15 cellular contexts compared by ENCODE assay signal in genomic region chr7:139629392-139630082, GRCh38.
DNase-seq lines count a peak whose midpoint lies in the region; ATAC-seq and TF ChIP-seq lines count a peak whose summit lies in the region.
"Had no signal": no experiment of that assay in that cellular context is flagged by ENCODE, and none has a peak within 500 bp of the region (broad histone marks: within the 10 kb centered on the region; RNA-seq: fewer than 3 reads in every experiment).

No MANE protein-coding gene starts in this region.

- no peak for DNase-seq in activated naive CD4-positive, alpha-beta T cell treated with anti-CD3 and anti-CD28 coated beads, Interleukin-2, amount 50 U/mL, for 72 hours (ENCODE audit: low spot score in 2 of 2)
- DNase-seq in activated naive CD4-positive, alpha-beta T cell treated with anti-CD3 and anti-CD28 coated beads, Interleukin-2, amount 10 ng/mL, durations not matched to agents 7 days and 5 days, result no peak
- DNase-seq in HCT116 (ENCODE audit: low read depth, low spot score) (no peak), endodermal cell (no peak), nephron progenitor cell (no peak), NCI-H1092 (lab: John Stamatoyannopoulos, UW) (no peak), upper lobe of right lung (no peak)
- DNase-seq in activated CD4-positive, alpha-beta T cell treated with anti-CD3 and anti-CD28 coated beads, Interleukin-2, amount 50 U/mL, for 4 hours, result no peak
- DNase-seq: activated CD4-positive, alpha-beta T cell treated with anti-CD3 and anti-CD28 coated beads, Interleukin-2, amount 50 U/mL, for 1 hour; activated effector memory CD4-positive, alpha-beta T cell treated with anti-CD3 and anti-CD28 coated beads, Interleukin-2, amount 50 U/mL, for 16 hours; KBM-7; NCI-H146; pancreas; spleen had no signal

- no peaks in the 10 kb centered on the region for H3K9me2 ChIP-seq in HCT116 (ENCODE audit: insufficient read depth)

- no peaks in the 10 kb centered on the region for H3K79me2 ChIP-seq in HCT116 (ENCODE audit: insufficient read depth, low read length)

- peaks cover 11 to 28% of the 10 kb centered on the region in 2 experiments for H3K36me3 ChIP-seq in HCT116 (ENCODE audit: control insufficient read depth in 1 of 2, insufficient read depth in 2 of 2, low read length in 2 of 2)
- H3K36me3 ChIP-seq in endodermal cell (ENCODE audit: control insufficient read depth, insufficient read depth, low read length), result peaks cover 73% of the 10 kb centered on the region
- H3K36me3 ChIP-seq in upper lobe of right lung, result peaks cover 64% of the 10 kb centered on the region

- no peak overlapping the region for H3K27ac ChIP-seq in HCT116 (ENCODE audit: low read depth, low read length)
- H3K27ac ChIP-seq in endodermal cell (ENCODE audit: low read depth, low read length), result no peak overlapping the region
- no peak overlapping the region for H3K27ac ChIP-seq in upper lobe of right lung
- H3K27ac ChIP-seq: pancreas, spleen had no signal

- peaks cover 74% of the 10 kb centered on the region for H3K4me1 Mint-ChIP-seq in activated naive CD4-positive, alpha-beta T cell treated with anti-CD3 and anti-CD28 coated beads, Interleukin-2, amount 10 ng/mL, durations not matched to agents 7 days and 5 days
- H3K4me1 Mint-ChIP-seq in endodermal cell (no peaks in the 10 kb centered on the region), nephron progenitor cell (peaks cover 11% of the 10 kb centered on the region)
- H3K4me1 Mint-ChIP-seq: brain had no signal

- no peak overlapping the region for H3K4me3 Mint-ChIP-seq in activated naive CD4-positive, alpha-beta T cell treated with anti-CD3 and anti-CD28 coated beads, Interleukin-2, amount 10 ng/mL, durations not matched to agents 7 days and 5 days
- no peak overlapping the region for H3K4me3 Mint-ChIP-seq in endodermal cell
- H3K4me3 Mint-ChIP-seq in nephron progenitor cell, result no peak overlapping the region
- H3K4me3 Mint-ChIP-seq: brain had no signal

- CTCF ChIA-PET in activated naive CD4-positive, alpha-beta T cell treated with anti-CD3 and anti-CD28 coated beads, Interleukin-2, amount 10 ng/mL, durations not matched to agents 7 days and 5 days (lab: Charles Lee), result interaction anchor here (0.8 to 2.4 kb wide), 6 partner anchors 9 to 18 kb away, joined by 5 to 8 read pairs (median 5); no protein-coding TSS in a partner anchor
- CTCF ChIA-PET in HCT116 (lab: Charles Lee), result interaction anchor here (1.0 to 1.1 kb wide), 2 partner anchors 9 to 19 kb away, joined by 3 to 4 read pairs; no protein-coding TSS in a partner anchor

- no TSS peak for BruUV-seq in HCT116 (replicated peaks; lab: Mats Ljungman, UMichigan)

- intact Hi-C loops in HCT116 (cut with micrococcal nuclease), result no loop called here
- intact Hi-C loops in upper lobe of right lung (cut with DNase I), result no loop called here

- peak overlapping the region; percentile 13 to 27 for H3K27ac Mint-ChIP-seq in activated naive CD4-positive, alpha-beta T cell treated with anti-CD3 and anti-CD28 coated beads, Interleukin-2, amount 50 U/mL, for 72 hours
- no peak overlapping the region for H3K27ac Mint-ChIP-seq in activated naive CD4-positive, alpha-beta T cell treated with anti-CD3 and anti-CD28 coated beads, Interleukin-2, amount 10 ng/mL, durations not matched to agents 7 days and 5 days
- H3K27ac Mint-ChIP-seq in endodermal cell (no peak overlapping the region), nephron progenitor cell (peak overlapping the region; percentile 48)

- H3K9me3 ChIP-seq in HCT116 (ENCODE audit: control insufficient read depth in 1 of 2, insufficient read depth in 1 of 2, low read depth in 1 of 2, low read length in 2 of 2) (no peaks in the 10 kb centered on the region), endodermal cell (ENCODE audit: control insufficient read depth, low read length) (no peaks in the 10 kb centered on the region), upper lobe of right lung (no peaks in the 10 kb centered on the region)
- H3K9me3 ChIP-seq: pancreas, spleen had no signal

- H2AFZ ChIP-seq in HCT116 (ENCODE audit: low read depth, low read length, poor library complexity, severe bottlenecking), result no peak overlapping the region

- RAD21 ChIA-PET in HCT116 (lab: Charles Lee; ENCODE audit: low non-redundant PET in 1 of 2, low total read pairs in 2 of 2, uncharacterized antibody in 2 of 2, unreplicated experiment in 2 of 2), result no interaction called here

- TF ChIP-seq POLR2A in HCT116 (IDR thresholded peaks at IDR 0.05; ENCODE audit: borderline replicate concordance, extremely low read depth, insufficient read depth, insufficient read length), result no peak

- peak; percentile 28; the same call in 1 of the 2 replicates for TF ChIP-seq RAD21 in HCT116 (IDR thresholded peaks at IDR 0.05; ENCODE audit: low read depth)

- H3K27me3 Mint-ChIP-seq in activated naive CD4-positive, alpha-beta T cell treated with anti-CD3 and anti-CD28 coated beads, Interleukin-2, amount 10 ng/mL, durations not matched to agents 7 days and 5 days, result no peaks in the 10 kb centered on the region
- H3K27me3 Mint-ChIP-seq in endodermal cell (ENCODE audit: insufficient read depth) (no peaks in the 10 kb centered on the region), nephron progenitor cell (ENCODE audit: low read depth, poor library complexity) (no peaks in the 10 kb centered on the region)
- H3K27me3 Mint-ChIP-seq: brain had no signal

- POLR2A ChIA-PET in HCT116 (lab: Charles Lee), result no interaction called here

- H3K4me3 ChIP-seq in HCT116 (replicated peaks in 1 of 2; ENCODE audit: low read depth in 1 of 2, low read length in 2 of 2) (no peak overlapping the region), endodermal cell (ENCODE audit: low read length) (no peak overlapping the region), upper lobe of right lung (no peak overlapping the region)
- H3K4me3 ChIP-seq: pancreas, spleen had no signal

- H4K20me1 ChIP-seq in HCT116 (ENCODE audit: insufficient read depth), result no peaks in the 10 kb centered on the region

- H3K4me1 ChIP-seq in HCT116 (ENCODE audit: control insufficient read depth in 1 of 2, insufficient read depth in 2 of 2, low read length in 2 of 2) (no peaks in the 10 kb centered on the region), endodermal cell (ENCODE audit: control insufficient read depth, insufficient read depth, low read length) (no peaks in the 10 kb centered on the region), upper lobe of right lung (no peaks in the 10 kb centered on the region)
- H3K4me1 ChIP-seq: pancreas had no signal

- ATAC-seq in activated naive CD4-positive, alpha-beta T cell treated with anti-CD3 and anti-CD28 coated beads, Interleukin-2, amount 50 U/mL, for 72 hours, result no peak
- 0 out of 2 replicates have a peak, but pooled peaks have one; percentile 44 for ATAC-seq in HCT116
- ATAC-seq in upper lobe of right lung, result no peak

- peaks cover 5 to 46% of the 10 kb centered on the region in 2 donors for H3K36me3 Mint-ChIP-seq in activated naive CD4-positive, alpha-beta T cell treated with anti-CD3 and anti-CD28 coated beads, Interleukin-2, amount 50 U/mL, for 72 hours
- peaks cover 65% of the 10 kb centered on the region for H3K36me3 Mint-ChIP-seq in activated naive CD4-positive, alpha-beta T cell treated with anti-CD3 and anti-CD28 coated beads, Interleukin-2, amount 10 ng/mL, durations not matched to agents 7 days and 5 days
- H3K36me3 Mint-ChIP-seq in endodermal cell (ENCODE audit: low read depth), result peaks cover 71% of the 10 kb centered on the region
- H3K36me3 Mint-ChIP-seq in nephron progenitor cell (ENCODE audit: low read depth), result peaks cover 82% of the 10 kb centered on the region

- H3K9ac ChIP-seq in HCT116 (ENCODE audit: low read length), result no peak overlapping the region
- no peak overlapping the region for H3K9ac ChIP-seq in endodermal cell (ENCODE audit: extremely low read depth, low read length, poor library complexity, severe bottlenecking)

- peaks cover 0 to 6% of the 10 kb centered on the region in 2 donors for H3K9me3 Mint-ChIP-seq in activated naive CD4-positive, alpha-beta T cell treated with anti-CD3 and anti-CD28 coated beads, Interleukin-2, amount 50 U/mL, for 72 hours
- H3K9me3 Mint-ChIP-seq in activated naive CD4-positive, alpha-beta T cell treated with anti-CD3 and anti-CD28 coated beads, Interleukin-2, amount 10 ng/mL, durations not matched to agents 7 days and 5 days, result no peaks in the 10 kb centered on the region
- H3K9me3 Mint-ChIP-seq in endodermal cell (no peaks in the 10 kb centered on the region), nephron progenitor cell (peaks cover 3% of the 10 kb centered on the region)

- WGBS in endodermal cell (ENCODE audit: insufficient coverage in 1 of 2, insufficient read length in 1 of 2), 2 experiments, result 91 to 94% methylated on average over 3 to 4 of the region's 4 CpGs

- no peak overlapping the region for H3K4me2 ChIP-seq in HCT116 (ENCODE audit: low read length)

- H3K27me3 ChIP-seq in HCT116 (ENCODE audit: insufficient read depth, low read length) (no peaks in the 10 kb centered on the region), endodermal cell (ENCODE audit: control insufficient read depth, insufficient read depth, low read length, poor library complexity, severe bottlenecking) (no peaks in the 10 kb centered on the region), upper lobe of right lung (no peaks in the 10 kb centered on the region)
- H3K27me3 ChIP-seq: pancreas, spleen had no signal

- TF ChIP-seq CTCF in HCT116 (IDR thresholded peaks at IDR 0.05 in 2 of 3, conservative IDR thresholded peaks at IDR 0.05 in 1 of 3; ENCODE audit: borderline replicate concordance in 1 of 3, insufficient read depth in 1 of 3, low read depth in 2 of 3, low read length in 2 of 3) (no peak), endodermal cell (conservative IDR thresholded peaks at IDR 0.05) (peak; percentile 36), nephron progenitor cell (IDR thresholded peaks at IDR 0.05) (no peak), upper lobe of right lung (IDR thresholded peaks at IDR 0.05) (no peak)

TF ChIP-seq in HCT116, 20 proteins besides CTCF, POLR2A, EP300 and RAD21 (continues in another document):
- TF ChIP-seq SRF (IDR thresholded peaks at IDR 0.05; ENCODE audit: low read depth) (no peak), TCF7L2 (IDR thresholded peaks at IDR 0.05; ENCODE audit: borderline replicate concordance, extremely low read depth, insufficient read depth, insufficient read length) (no peak)

Comparison
In these comparisons a context has a peak if more than half of its experiments do, and no peak if none do; other contexts are left out.
1. H3K27ac Mint-ChIP-seq: peak in activated naive CD4-positive, alpha-beta T cell treated with anti-CD3 and anti-CD28 coated beads, Interleukin-2, amount 50 U/mL, for 72 hours (2 of 2) and nephron progenitor cell (single experiment); none in activated naive CD4-positive, alpha-beta T cell treated with anti-CD3 and anti-CD28 coated beads, Interleukin-2, amount 10 ng/mL, durations not matched to agents 7 days and 5 days (single experiment) and endodermal cell (single experiment).